Comparison of ENCODE assay signal across 24 cellular contexts in the genomic region with DNA sequence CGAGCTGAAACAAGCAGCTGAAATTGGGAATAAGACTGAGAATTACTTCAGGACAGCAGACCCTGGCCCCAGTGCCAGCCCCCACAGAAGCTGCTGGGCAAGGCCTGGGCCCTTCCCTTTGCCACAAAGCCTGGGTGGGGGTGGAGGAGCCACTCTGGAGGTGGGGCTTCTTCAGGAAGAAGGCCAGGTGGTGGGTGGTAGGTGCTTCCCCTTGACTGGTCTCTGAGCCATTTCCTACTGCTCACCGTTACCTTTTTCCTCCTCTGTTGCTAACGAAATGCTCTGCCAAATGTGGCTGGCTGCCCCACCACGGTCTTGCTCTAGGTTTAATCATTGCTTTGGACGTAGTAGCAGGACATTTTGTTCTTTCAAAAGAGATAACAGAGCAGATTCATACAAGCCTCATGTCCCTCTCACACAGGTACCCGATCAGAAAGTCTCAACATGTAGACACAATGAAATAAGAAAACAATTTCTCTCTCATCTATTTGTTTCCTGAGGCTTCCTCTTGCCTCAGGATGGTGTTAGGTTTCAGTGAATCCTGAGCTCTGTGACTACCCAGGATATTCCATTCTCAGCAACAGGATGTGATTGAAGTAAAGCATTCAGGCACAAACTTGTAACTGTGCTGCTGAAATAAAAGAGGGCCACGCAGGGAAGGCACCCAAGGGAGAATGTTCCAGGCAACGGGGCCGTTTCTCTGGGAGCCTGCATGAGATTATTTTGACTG.
DNase-seq lines count a peak whose midpoint lies in the region; ATAC-seq and TF ChIP-seq lines count a peak whose summit lies in the region.
"Had no signal": no experiment of that assay in that cellular context is flagged by ENCODE, and none has a peak within 500 bp of the region (broad histone marks: within the 10 kb centered on the region; RNA-seq: fewer than 3 reads in every experiment).

No MANE protein-coding gene starts in this region.

- no peak overlapping the region for H3K4me3 Mint-ChIP-seq in activated CD4-positive, alpha-beta T cell treated with anti-CD3 and anti-CD28 coated beads, Interleukin-2, amount 10 ng/mL, durations not matched to agents 24 days and 14 days
- H3K4me3 Mint-ChIP-seq: activated T-helper 1 cell treated with anti-CD3 and anti-CD28 coated beads, Interleukin-12 subunit alpha, Interleukin-12 subunit beta, Interleukin-2, Interleukin-4 antibody, amounts not matched to agents 30 ng/mL and 10 ng/mL and 1 ng/mL, durations not matched to agents 14 hours and 24 hours and 36 hours had no signal

- POLR2A ChIA-PET in RWPE1 (lab: Yijun Ruan, JAX; ENCODE audit: low non-redundant PET) = interaction anchor here (0.7 kb wide), 1 partner anchor 173 kb away, joined by 3 read pairs; no protein-coding TSS in a partner anchor

- intact Hi-C loops in activated CD4-positive, alpha-beta T cell treated with anti-CD3 and anti-CD28 coated beads, Interleukin-2, amount 10 ng/mL, durations not matched to agents 24 days and 14 days (cut with micrococcal nuclease) = no loop called here

- CTCF ChIA-PET in RWPE1 (lab: Yijun Ruan, JAX) = no interaction called here

- no peak for TF ChIP-seq CTCF in RWPE1 (conservative IDR thresholded peaks at IDR 0.05; ENCODE audit: low read depth)
- TF ChIP-seq CTCF in foreskin fibroblast (IDR thresholded peaks at IDR 0.05; ENCODE audit: low read depth, low read length) = no peak

- no peak for ATAC-seq in GM21576 (IDR thresholded peaks at IDR 0.05; ENCODE audit: unreplicated experiment)
- ATAC-seq: A549, esophagus mucosa, gastrocnemius medialis, K562, psoas muscle had no signal

- no peak overlapping the region for H3K4me3 ChIP-seq in foreskin fibroblast (ENCODE audit: low read depth in 1 of 2, low read length in 2 of 2)
- H3K4me3 ChIP-seq: A549, gastrocnemius medialis, K562, psoas muscle had no signal

- no peaks in the 10 kb centered on the region for H3K4me1 Mint-ChIP-seq in activated CD4-positive, alpha-beta T cell treated with anti-CD3 and anti-CD28 coated beads, Interleukin-2, amount 10 ng/mL, durations not matched to agents 24 days and 14 days

- DNase-seq in activated CD4-positive, alpha-beta T cell treated with anti-CD3 and anti-CD28 coated beads, Interleukin-2, amount 10 ng/mL, durations not matched to agents 24 days and 14 days = peak; percentile 25
- DNase-seq in activated CD4-positive, alpha-beta T cell treated with anti-CD3 and anti-CD28 coated beads for 48 hours = no peak
- DNase-seq in RWPE1 (ENCODE audit: low spot score) (peak; percentile 32), foreskin fibroblast (peak; percentile 7 to 12), renal cortical epithelial cell (ENCODE audit: low read depth) (peak; percentile 29), NCI-H2107 treated with DMSO at 0.1 percent for 48 hours (lab: John Stamatoyannopoulos, UW; ENCODE audit: unreplicated experiment) (no peak), SKM-1 (lab: John Stamatoyannopoulos, UW; ENCODE audit: unreplicated experiment) (no peak)
- DNase-seq: activated CD4-positive, alpha-beta T cell treated with anti-CD3 and anti-CD28 coated beads, Interleukin-2, amount 50 U/mL, for 4 hours; activated naive CD4-positive, alpha-beta T cell treated with anti-CD3 and anti-CD28 coated beads, Interleukin-2, amount 50 U/mL, for 16 hours; DMS79; effector CD4-positive, alpha-beta T cell; gastrocnemius medialis; GF-D8; hippocampal formation; kidney; NCI-H1417 treated with DMSO at 0.1 percent for 48 hours; NCI-H69; psoas muscle; T-helper 9 cell had no signal

- H3K27ac ChIP-seq in RWPE1 = peak overlapping the region; percentile 80
- H3K27ac ChIP-seq: A549, gastrocnemius medialis, psoas muscle had no signal

- no peaks in the 10 kb centered on the region for H3K36me3 Mint-ChIP-seq in activated CD4-positive, alpha-beta T cell treated with anti-CD3 and anti-CD28 coated beads, Interleukin-2, amount 10 ng/mL, durations not matched to agents 24 days and 14 days (ENCODE audit: low read depth)

- H3K27me3 Mint-ChIP-seq in activated CD4-positive, alpha-beta T cell treated with anti-CD3 and anti-CD28 coated beads, Interleukin-2, amount 10 ng/mL, durations not matched to agents 24 days and 14 days = no peaks in the 10 kb centered on the region

- H3K9me3 Mint-ChIP-seq in activated CD4-positive, alpha-beta T cell treated with anti-CD3 and anti-CD28 coated beads, Interleukin-2, amount 10 ng/mL, durations not matched to agents 24 days and 14 days = peaks cover 4% of the 10 kb centered on the region

- no peak overlapping the region for H3K27ac Mint-ChIP-seq in activated CD4-positive, alpha-beta T cell treated with anti-CD3 and anti-CD28 coated beads, Interleukin-2, amount 10 ng/mL, durations not matched to agents 24 days and 14 days
- H3K27ac Mint-ChIP-seq: activated T-helper 1 cell treated with anti-CD3 and anti-CD28 coated beads, Interleukin-12 subunit alpha, Interleukin-12 subunit beta, Interleukin-2, Interleukin-4 antibody, amounts not matched to agents 30 ng/mL and 10 ng/mL and 1 ng/mL, durations not matched to agents 14 hours and 24 hours and 36 hours had no signal

Comparison
In these comparisons a context has a peak if more than half of its experiments do, and no peak if none do; other contexts are left out.
1. DNase-seq: peak in activated CD4-positive, alpha-beta T cell treated with anti-CD3 and anti-CD28 coated beads, Interleukin-2, amount 10 ng/mL, durations not matched to agents 24 days and 14 days (single experiment), RWPE1 (single experiment), foreskin fibroblast (2 of 2) and renal cortical epithelial cell (single experiment); none in activated CD4-positive, alpha-beta T cell treated with anti-CD3 and anti-CD28 coated beads for 48 hours (single experiment), NCI-H2107 treated with DMSO at 0.1 percent for 48 hours (single experiment) and SKM-1 (single experiment).